Comparison of ENCODE assay signal across 15 cellular contexts in the genomic region with DNA sequence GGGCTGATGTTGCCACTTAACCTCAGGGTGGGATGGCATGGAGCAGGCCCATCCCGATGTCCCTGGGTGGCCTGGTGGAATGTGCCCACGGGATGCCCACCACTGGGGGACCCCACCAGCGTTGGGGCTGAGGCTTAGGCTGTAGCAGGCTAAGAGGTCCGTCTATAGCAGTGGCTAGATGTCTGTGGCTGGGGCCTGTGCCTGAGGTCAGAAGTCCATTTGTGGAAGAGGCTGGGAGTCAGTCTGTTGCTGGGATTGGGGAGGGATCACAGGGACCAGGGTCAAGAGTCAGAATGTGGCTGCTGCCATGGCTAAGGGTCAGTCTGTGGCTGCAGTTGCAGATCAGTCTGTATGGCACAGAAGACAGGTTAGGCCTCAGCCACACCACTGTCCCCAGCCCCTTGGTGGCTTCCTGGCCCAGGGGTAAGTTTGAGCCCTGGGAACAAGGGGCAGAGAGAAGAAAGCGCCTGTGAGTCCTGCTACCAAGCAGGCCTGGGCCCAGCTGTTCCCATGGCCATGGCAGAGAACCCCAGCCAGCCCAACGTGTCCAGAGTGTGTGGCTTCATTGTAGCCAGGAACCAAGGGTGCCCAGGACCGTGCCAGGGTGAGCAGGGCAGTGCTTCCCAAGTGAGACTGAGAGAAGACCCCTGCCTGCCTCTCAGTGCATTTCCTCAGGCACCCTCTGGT.
"Had no signal": no experiment of that assay in that cellular context is flagged by ENCODE, and none has a peak within 500 bp of the region (broad histone marks: within the 10 kb centered on the region; RNA-seq: fewer than 3 reads in every experiment).

No MANE protein-coding gene starts in this region.

- H2AFZ ChIP-seq: hepatocyte had no signal

- DNase-seq: activated CD4-positive, alpha-beta T cell treated with anti-CD3 and anti-CD28 coated beads, Interleukin-2, amount 50 U/mL, for 4 hours; activated effector memory CD4-positive, alpha-beta T cell treated with Interleukin-2 at 50 U/mL for 16 hours; activated T-cell treated with anti-CD3 and anti-CD28 coated beads, Interleukin-2, amount 50 U/mL, for 24 hours; amniotic stem cell; brain microvascular endothelial cell; effector memory CD4-positive, alpha-beta T cell; kidney glomerular epithelial cell; psoas muscle; stimulated activated CD4-positive, alpha-beta T cell treated with anti-CD3 and anti-CD28 coated beads, Interleukin-12 subunit alpha, Interleukin-12 subunit beta, amount 100 ng/mL, for 4 hours; upper lobe of right lung had no signal

- H3K36me3 ChIP-seq: brain microvascular endothelial cell, upper lobe of right lung had no signal

- H3K36me3 Mint-ChIP-seq: activated naive CD4-positive, alpha-beta T cell treated with anti-CD3 and anti-CD28 coated beads, Interleukin-2, amount 50 U/mL, for 72 hours; natural killer cell treated with Interleukin-12 subunit alpha and Interleukin-12 subunit beta and Interleukin-15 and Interleukin-18, amount 100 ng/mL, for 72 hours had no signal

- H3K27me3 ChIP-seq: brain microvascular endothelial cell, hepatocyte, upper lobe of right lung had no signal

- H3K9me3 Mint-ChIP-seq: activated naive CD4-positive, alpha-beta T cell treated with anti-CD3 and anti-CD28 coated beads, Interleukin-2, amount 50 U/mL, for 72 hours; activated T-cell treated with anti-CD3 and anti-CD28 coated beads, Interleukin-2, amount 50 U/mL, for 24 hours; natural killer cell treated with Interleukin-12 subunit alpha and Interleukin-12 subunit beta and Interleukin-15 and Interleukin-18, amount 100 ng/mL, for 72 hours; stimulated activated naive CD8-positive, alpha-beta T cell treated with anti-CD3 and anti-CD28 coated beads, Interleukin-15, Interleukin-2, amounts not matched to agents 100 ng/mL and 50 ng/mL, for 24 hours had no signal

- H3K27ac ChIP-seq: brain microvascular endothelial cell, epithelial cell of prostate, hepatocyte, psoas muscle, upper lobe of right lung had no signal

- H3K9me3 ChIP-seq: psoas muscle, upper lobe of right lung had no signal

- H3K4me3 ChIP-seq: hepatocyte, psoas muscle, upper lobe of right lung had no signal

- H3K27ac Mint-ChIP-seq: activated naive CD4-positive, alpha-beta T cell treated with anti-CD3 and anti-CD28 coated beads, Interleukin-2, amount 50 U/mL, for 72 hours; activated T-cell treated with anti-CD3 and anti-CD28 coated beads, Interleukin-2, amount 50 U/mL, for 24 hours; stimulated activated naive CD8-positive, alpha-beta T cell treated with anti-CD3 and anti-CD28 coated beads, Interleukin-15, Interleukin-2, amounts not matched to agents 100 ng/mL and 50 ng/mL, for 24 hours had no signal

- H3K4me3 Mint-ChIP-seq: activated T-cell treated with anti-CD3 and anti-CD28 coated beads, Interleukin-2, amount 50 U/mL, for 24 hours; natural killer cell treated with Interleukin-12 subunit alpha and Interleukin-12 subunit beta and Interleukin-15 and Interleukin-18, amount 100 ng/mL, for 72 hours; stimulated activated naive CD8-positive, alpha-beta T cell treated with anti-CD3 and anti-CD28 coated beads, Interleukin-15, Interleukin-2, amounts not matched to agents 100 ng/mL and 50 ng/mL, for 24 hours had no signal

- H3K4me2 ChIP-seq: hepatocyte had no signal
